Comparison of ENCODE assay signal across 8 cellular contexts in the genomic region with DNA sequence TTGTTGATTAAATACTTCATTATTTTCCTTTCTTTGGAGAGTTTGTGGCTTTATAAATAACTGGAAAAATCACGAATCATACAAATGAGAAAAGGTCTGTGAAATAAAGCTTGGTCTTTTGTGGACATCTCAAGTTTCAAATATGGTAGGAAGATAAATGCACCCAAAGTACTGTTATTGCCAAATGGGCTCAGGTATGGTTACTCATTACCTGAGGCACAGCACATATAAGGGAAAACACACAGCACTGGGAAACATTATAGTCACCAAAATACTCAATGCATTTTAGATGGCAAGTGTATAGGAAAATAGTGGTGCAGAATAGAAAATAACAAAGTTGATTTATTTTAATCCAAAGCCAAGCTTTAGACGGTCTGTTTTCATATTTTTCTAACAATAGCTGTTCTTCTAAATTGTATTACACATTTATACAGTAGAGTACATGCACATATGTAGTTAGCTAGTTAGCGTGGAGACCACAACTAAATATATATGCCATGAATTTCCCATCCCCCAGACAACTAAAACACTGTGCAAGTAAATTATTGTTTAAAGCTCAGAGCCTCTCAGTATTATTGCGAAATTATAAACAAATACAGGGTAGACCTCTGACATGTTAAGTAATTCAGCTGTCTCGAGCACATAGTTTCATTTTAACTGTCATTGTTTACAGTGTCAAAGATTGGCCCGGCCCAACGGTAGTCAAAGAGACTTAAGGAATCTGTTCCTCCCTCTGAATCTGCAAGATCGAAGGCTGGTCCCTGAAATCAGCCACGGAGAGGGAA.
DNase-seq lines count a peak whose midpoint lies in the region; ATAC-seq and TF ChIP-seq lines count a peak whose summit lies in the region.

No MANE protein-coding gene starts in this region.

- H3K4me1 ChIP-seq in Caco-2 (peaks cover 12% of the 10 kb centered on the region), mucosa of descending colon (ENCODE audit: low read depth) (no peaks in the 10 kb centered on the region)

- DNase-seq in Caco-2, result no peak
- peak; percentile 29 for DNase-seq in HuH-7 (ENCODE audit: low spot score)
- DNase-seq in chondrocyte (ENCODE audit: low spot score), result no peak
- no peak for DNase-seq in mucosa of descending colon
- DNase-seq in superior temporal gyrus (ENCODE audit: extremely low spot score), result no peak
- DNase-seq in A172 (ENCODE audit: low spot score), result no peak
- DNase-seq in stimulated activated naive CD4-positive, alpha-beta T cell treated with Interleukin-2 at 50 U/mL for 16 hours (lab: John Stamatoyannopoulos, UW), result no peak

- no peak for TF ChIP-seq CTCF in Caco-2 (IDR thresholded peaks at IDR 0.05; ENCODE audit: insufficient read depth in 1 of 2, low read depth in 1 of 2, low read length in 1 of 2, severe bottlenecking in 1 of 2, unreplicated experiment in 1 of 2)
- TF ChIP-seq CTCF in chondrocyte (IDR thresholded peaks at IDR 0.05), result no peak
- TF ChIP-seq CTCF in mucosa of descending colon (IDR thresholded peaks at IDR 0.05), result no peak

- TSS peak; percentile 46 for BruUV-seq in Caco-2 (replicated peaks; lab: Mats Ljungman, UMichigan)

- no peaks in the 10 kb centered on the region for H3K36me3 ChIP-seq in Caco-2 (ENCODE audit: control insufficient read depth, insufficient read depth, low read length)
- no peaks in the 10 kb centered on the region for H3K36me3 ChIP-seq in mucosa of descending colon (ENCODE audit: low read depth)

- no peaks in the 10 kb centered on the region for H3K9me3 Mint-ChIP-seq in Caco-2 (ENCODE audit: unreplicated experiment)
- no peaks in the 10 kb centered on the region for H3K9me3 Mint-ChIP-seq in chondrocyte (ENCODE audit: low read depth)

- H3K4me3 Mint-ChIP-seq in Caco-2 (ENCODE audit: unreplicated experiment) (peak overlapping the region; percentile 99), chondrocyte (ENCODE audit: unreplicated experiment) (peak overlapping the region; percentile 92)

- ATAC-seq in GM21447 (IDR thresholded peaks at IDR 0.05; ENCODE audit: unreplicated experiment), result peak; percentile 27
- ATAC-seq in mucosa of descending colon, result peak; percentile 72

- CTCF ChIA-PET in Caco-2 (lab: Charles Lee), result interaction anchor here (0.6 to 2.1 kb wide), 7 partner anchors 12 to 229 kb away, joined by 3 to 31 read pairs (median 5); no protein-coding TSS in a partner anchor

- H3K4me1 Mint-ChIP-seq in Caco-2 (ENCODE audit: low read depth, unreplicated experiment), result peaks cover 19% of the 10 kb centered on the region
- peaks cover 25% of the 10 kb centered on the region for H3K4me1 Mint-ChIP-seq in chondrocyte (ENCODE audit: low read depth)

- H3K36me3 Mint-ChIP-seq in Caco-2 (ENCODE audit: insufficient read depth, unreplicated experiment), result peaks cover 7% of the 10 kb centered on the region
- H3K36me3 Mint-ChIP-seq in chondrocyte (ENCODE audit: low read depth), result peaks cover 24% of the 10 kb centered on the region

- H3K27me3 ChIP-seq in Caco-2 (replicated peaks; ENCODE audit: control insufficient read depth, insufficient read depth, low read length), result no peaks in the 10 kb centered on the region

- H3K27ac Mint-ChIP-seq in Caco-2 (ENCODE audit: unreplicated experiment) (peak overlapping the region; percentile 95), chondrocyte (ENCODE audit: unreplicated experiment) (peak overlapping the region; percentile 97)

- H3K27me3 Mint-ChIP-seq in Caco-2 (ENCODE audit: insufficient read depth, unreplicated experiment) (no peaks in the 10 kb centered on the region), chondrocyte (ENCODE audit: low read depth) (no peaks in the 10 kb centered on the region)

- H3K9me3 ChIP-seq in Caco-2 (no peaks in the 10 kb centered on the region), mucosa of descending colon (no peaks in the 10 kb centered on the region)

- H3K4me3 ChIP-seq in Caco-2 (ENCODE audit: low read depth, low read length) (peak overlapping the region; percentile 76), mucosa of descending colon (peak overlapping the region; percentile 34)

- POLR2A ChIA-PET in Caco-2 (lab: Charles Lee), result interaction anchor here (0.8 to 1.2 kb wide), 3 partner anchors 23 to 37 kb away, joined by 3 to 7 read pairs (median 4); no protein-coding TSS in a partner anchor

- intact Hi-C loops in Caco-2 (cut with micrococcal nuclease; ENCODE audit: unreplicated experiment), result loop anchor here (2.0 kb wide), 1 partner anchor 22 kb away; no protein-coding TSS in a partner anchor
- intact Hi-C loops in mucosa of descending colon (cut with DNase I, micrococcal nuclease), result no loop called here
